In the genomic region with DNA sequence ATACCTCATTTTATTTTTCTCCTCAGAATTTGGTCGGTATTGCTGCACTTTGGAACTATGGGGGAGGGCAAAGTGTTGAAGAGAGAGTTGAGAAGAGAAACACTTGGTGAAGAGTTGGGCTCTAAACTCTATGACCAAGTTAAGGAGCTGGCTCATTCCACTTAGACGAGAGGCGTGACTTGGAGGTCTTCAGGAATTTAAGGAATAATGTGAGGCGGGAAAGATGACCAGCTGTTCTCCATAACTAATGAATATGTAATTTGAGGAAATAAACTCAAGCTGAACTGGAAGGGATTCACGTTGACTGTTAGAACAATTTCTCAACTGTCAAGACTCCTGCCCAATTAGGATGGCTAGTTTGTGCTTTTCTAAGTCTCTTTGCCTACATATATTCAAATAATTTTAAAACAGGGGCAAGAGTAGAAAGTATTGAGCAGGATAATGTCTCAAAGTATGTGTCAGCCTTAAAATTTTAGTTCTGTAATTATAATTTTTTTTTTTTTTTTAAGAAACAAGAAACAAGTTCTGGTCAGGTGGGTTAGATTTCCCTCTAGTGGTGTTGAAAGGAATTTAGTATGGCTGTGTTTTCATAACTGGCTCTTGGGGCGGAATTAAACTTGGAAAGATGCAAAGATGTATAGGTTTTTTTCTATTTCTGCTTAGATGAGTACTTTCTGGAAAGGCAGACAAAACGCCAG, we compare ENCODE assay signal across 8 cellular contexts. TPM values are rescaled to one million over a fixed set of nuclear protein-coding genes. Genes with fewer than 3 reads are reported as not detected.
A peak's percentile ranks its signal among the peaks of the same experiment; 100 is the strongest.
DNase-seq lines count a peak whose midpoint lies in the region; ATAC-seq and TF ChIP-seq lines count a peak whose summit lies in the region.

No MANE protein-coding gene starts in this region.

- TF ChIP-seq POLR2A in heart left ventricle (IDR thresholded peaks at IDR 0.05): no peak
- no peak for TF ChIP-seq POLR2A in spleen (IDR thresholded peaks at IDR 0.05)

- ATAC-seq in heart left ventricle (peak in 2 of 4 donors; percentile 25 to 34), HG02798 (IDR thresholded peaks at IDR 0.05; ENCODE audit: poor library complexity, unreplicated experiment) (no peak), GM18873 (IDR thresholded peaks at IDR 0.05; ENCODE audit: low FRiP score, unreplicated experiment) (no peak)

- in situ Hi-C loops in SK-MEL-5 (cut with HindIII; ENCODE audit: low pct_unique_long_range_greater_than_20kb, low sequenced_read_pairs): no loop called here

- H3K36me3 ChIP-seq in heart left ventricle (peaks cover 0 to 50% (median 5%) of the 10 kb centered on the region in 9 donors), spleen (no peaks in the 10 kb centered on the region)

- peaks cover 0 to 53% (median 28%) of the 10 kb centered on the region in 12 donors for H3K4me1 ChIP-seq in heart left ventricle
- peaks cover 0 to 23% (median 12%) of the 10 kb centered on the region in 6 donors for H3K4me1 ChIP-seq in spleen

- peak; percentile 54 to 78 (median 72) for TF ChIP-seq CTCF in heart left ventricle (IDR thresholded peaks at IDR 0.05)
- TF ChIP-seq CTCF in spleen (IDR thresholded peaks at IDR 0.05 in 8 of 11, conservative IDR thresholded peaks at IDR 0.05 in 3 of 11): peak; percentile 34 to 69 (median 58)

- WGBS in heart left ventricle, 4 donors: 44 to 54% (median 48%) methylated on average over 7 of the region's 7 CpGs
- 54 to 69% (median 60%) methylated on average over 7 of the region's 7 CpGs for WGBS in spleen, 5 donors

- no peak overlapping the region for H3K4me3 ChIP-seq in heart left ventricle
- H3K4me3 ChIP-seq in spleen: no peak overlapping the region

- DNase-seq in SIG-M5 treated with dmso at 0.1 percent for 504 hours (lab: John Stamatoyannopoulos, UW; ENCODE audit: unreplicated experiment) (peak; percentile 44), SIG-M5 (lab: John Stamatoyannopoulos, UW) (no peak), SK-MEL-5 (ENCODE audit: low read depth, low spot score) (peak; percentile 73), heart left ventricle (no peak), spleen (no peak), islet precursor cell (no peak)

- intact Hi-C loops in heart left ventricle (cut with DNase I): loop anchor here in 7 of 10 donors (5.0 to 10.0 kb wide), 7 partner anchors 55 to 152 kb away; partner anchors contain the start of gene PGM5 (in 5 of the 7)
- intact Hi-C loops in spleen (cut with DNase I; ENCODE audit: low total_unique reads): no loop called here

- H3K27ac ChIP-seq in heart left ventricle: peak overlapping the region in 10 of 12 donors; percentile 2 to 75 (median 60)
- peak overlapping the region in 1 of 8 donors; percentile 63 for H3K27ac ChIP-seq in spleen

- H3K9me3 ChIP-seq in heart left ventricle (no peaks in the 10 kb centered on the region), spleen (no peaks in the 10 kb centered on the region)

- H3K27me3 ChIP-seq in heart left ventricle (no peaks in the 10 kb centered on the region), spleen (replicated peaks in 1 of 7) (no peaks in the 10 kb centered on the region)

RNA-seq across cellular contexts. Expression of gene TMEM252, which starts 33.4 kb away (rescaled TPM):
- total RNA-seq in SK-MEL-5 (2014; rRNA removed; shearing (Covaris generic)): not detected in 2 replicates
- polyA plus RNA-seq in SK-MEL-5 (2015; cell fraction: cytosol; rRNA removed): not detected in 2 replicates
- not detected in 2 replicates for polyA plus RNA-seq in SK-MEL-5 (2015; cell fraction: nucleus; rRNA removed)
- total RNA-seq in heart left ventricle: not detected
- not detected for polyA plus RNA-seq in heart left ventricle
- total RNA-seq in spleen: under 1 TPM in 1 of 7 donors, not detected in 6; 0.85 TPM
- not detected for polyA plus RNA-seq in spleen

Comparison
In these comparisons a context has a peak if more than half of its experiments do, and no peak if none do; other contexts are left out.
1. DNase-seq: peak in SIG-M5 treated with dmso at 0.1 percent for 504 hours (single experiment) and SK-MEL-5 (single experiment); none in SIG-M5 (single experiment), heart left ventricle (0 of 5), spleen (single experiment) and islet precursor cell (single experiment).